Comparison of ENCODE assay signal across 21 cellular contexts in genomic region chr11:109961261-109961660, GRCh38.
"Had no signal": no experiment of that assay in that cellular context is flagged by ENCODE, and none has a peak within 500 bp of the region (broad histone marks: within the 10 kb centered on the region; RNA-seq: fewer than 3 reads in every experiment).

No MANE protein-coding gene starts in this region.

- ATAC-seq: Panc1, PC-3 had no signal

- DNase-seq: KBM-7, MV-4-11, NCI-H1048, NCI-H1105, NCI-H1417, NCI-H1436 treated with DMSO at 0.1 percent for 48 hours, NCI-H1694, NCI-H187 treated with DMSO at 0.1 percent for 48 hours, NCI-H2029 treated with DMSO at 0.1 percent for 48 hours, NCI-H2171 treated with DMSO at 0.1 percent for 48 hours, NCI-H345, NCI-H446 treated with DMSO at 0.1 percent for 48 hours, NCI-H526 treated with DMSO at 0.1 percent for 48 hours, NCI-H774, PC-3, SHP77, SK-N-SH, SW 1271 had no signal

- H3K4me2 ChIP-seq: SK-N-SH had no signal

- H3K9me2 ChIP-seq: SK-N-SH had no signal

- H3K9me3 Mint-ChIP-seq: IgD-negative memory B cell had no signal

- H3K27me3 Mint-ChIP-seq: IgD-negative memory B cell had no signal

- H3K27ac Mint-ChIP-seq: IgD-negative memory B cell had no signal

- H3K9ac ChIP-seq: SK-N-SH had no signal

- H3K4me3 Mint-ChIP-seq: IgD-negative memory B cell had no signal

- H3K9me3 ChIP-seq: SK-N-SH had no signal

- H3K36me3 Mint-ChIP-seq: IgD-negative memory B cell had no signal

- H3K27ac ChIP-seq: RWPE1 had no signal
